Comparison of ENCODE assay signal across 20 cellular contexts in the genomic region with DNA sequence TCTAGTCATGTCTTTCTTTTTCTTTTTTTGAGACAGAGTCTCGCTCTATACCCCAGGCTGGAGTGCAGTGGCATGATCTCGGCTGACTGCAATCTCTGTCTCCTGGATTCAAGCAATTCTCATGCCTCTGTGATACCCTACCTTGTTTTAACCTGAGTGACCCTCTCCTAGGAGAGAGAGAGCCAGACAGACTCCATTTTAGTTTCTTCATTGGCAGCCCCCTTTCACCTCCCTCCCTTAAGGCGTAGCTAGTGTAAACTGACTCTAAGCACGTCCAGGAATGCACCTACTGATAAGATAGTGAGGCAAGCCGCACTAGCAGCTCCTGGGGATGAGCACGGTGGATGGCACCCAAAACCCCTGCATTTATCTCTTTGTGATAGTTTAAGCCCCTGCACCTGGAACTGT. TPM values are rescaled to one million over a fixed set of nuclear protein-coding genes. Genes with fewer than 3 reads are reported as not detected.
DNase-seq lines count a peak whose midpoint lies in the region; ATAC-seq and TF ChIP-seq lines count a peak whose summit lies in the region.
"Had no signal": no experiment of that assay in that cellular context is flagged by ENCODE, and none has a peak within 500 bp of the region (broad histone marks: within the 10 kb centered on the region; RNA-seq: fewer than 3 reads in every experiment).

No MANE protein-coding gene starts in this region.

- H4K8ac ChIP-seq in IMR-90 (ENCODE audit: low read depth in 2 of 2, low read length in 2 of 2) = no peak overlapping the region

- H4K20me1 ChIP-seq in IMR-90 (ENCODE audit: insufficient read depth, low read length) = no peaks in the 10 kb centered on the region
- no peaks in the 10 kb centered on the region for H4K20me1 ChIP-seq in smooth muscle cell (ENCODE audit: low read depth)
- H4K20me1 ChIP-seq: BLaER1 had no signal

- no peak overlapping the region for H2BK120ac ChIP-seq in IMR-90 (ENCODE audit: low read depth, low read length)

- H3K79me1 ChIP-seq in IMR-90 (ENCODE audit: low read depth in 1 of 2, low read length in 2 of 2) = peaks cover 0 to 6% of the 10 kb centered on the region in 2 experiments; a peak in 2 of 4 replicates

- TF ChIP-seq CTCF in IMR-90 (conservative IDR thresholded peaks at IDR 0.05; ENCODE audit: low read depth, low read length) = no peak
- TF ChIP-seq CTCF in fibroblast of villous mesenchyme (IDR thresholded peaks at IDR 0.05; ENCODE audit: insufficient read depth, low read depth, low read length) = no peak
- TF ChIP-seq CTCF in smooth muscle cell (IDR thresholded peaks at IDR 0.05; ENCODE audit: borderline replicate concordance, insufficient read depth, poor library complexity, severe bottlenecking) = no peak

- H3K4me3 ChIP-seq in IMR-90 (ENCODE audit: insufficient read depth, low read depth, low read length) (no peak overlapping the region), fibroblast of villous mesenchyme (ENCODE audit: low read depth, low read length) (no peak overlapping the region), smooth muscle cell (no peak overlapping the region)
- H3K4me3 ChIP-seq: A549, BLaER1, HAP-1 had no signal

- TF ChIP-seq RAD21 in IMR-90 (IDR thresholded peaks at IDR 0.05; ENCODE audit: low read length) = no peak

- H3K27me3 Mint-ChIP-seq in activated naive CD8-positive, alpha-beta T cell treated with anti-CD3 and anti-CD28 coated beads for 36 hours = no peaks in the 10 kb centered on the region

- in situ Hi-C loops in IMR-90 (cut with MboI; ENCODE audit: low sequenced_read_pairs) = no loop called here

- no peaks in the 10 kb centered on the region for H3K36me3 ChIP-seq in IMR-90 (ENCODE audit: control insufficient read depth, insufficient read depth, low read length)
- no peaks in the 10 kb centered on the region for H3K36me3 ChIP-seq in smooth muscle cell (ENCODE audit: low read depth)
- H3K36me3 ChIP-seq: BLaER1, HAP-1 had no signal

- no peaks in the 10 kb centered on the region for H3K79me2 ChIP-seq in smooth muscle cell (ENCODE audit: low read depth)

- no peak overlapping the region for H3K27ac ChIP-seq in IMR-90 (ENCODE audit: insufficient read depth, low read length)
- peak overlapping the region; percentile 15 for H3K27ac ChIP-seq in smooth muscle cell (ENCODE audit: low read depth)
- H3K27ac ChIP-seq: A549, BLaER1 had no signal

- H3K9me3 Mint-ChIP-seq in activated naive CD8-positive, alpha-beta T cell treated with anti-CD3 and anti-CD28 coated beads for 36 hours = no peaks in the 10 kb centered on the region
- H3K9me3 Mint-ChIP-seq: CD8-positive, alpha-beta T cell had no signal

- peaks cover 4% of the 10 kb centered on the region for H3K4me1 Mint-ChIP-seq in activated naive CD8-positive, alpha-beta T cell treated with anti-CD3 and anti-CD28 coated beads for 36 hours

- H2BK5ac ChIP-seq in IMR-90 (ENCODE audit: low read depth, low read length, poor library complexity, severe bottlenecking) = no peak overlapping the region

- no peak overlapping the region for H3K4me3 Mint-ChIP-seq in activated naive CD8-positive, alpha-beta T cell treated with anti-CD3 and anti-CD28 coated beads for 36 hours
- H3K4me3 Mint-ChIP-seq: CD8-positive, alpha-beta T cell had no signal

- CTCF ChIA-PET in IMR-90 (lab: Yijun Ruan, JAX) = no interaction called here

- no peak overlapping the region for H3K56ac ChIP-seq in IMR-90 (ENCODE audit: extremely low read depth, insufficient read depth, low read length)

- peak; percentile 56 for DNase-seq in ELF-1 (ENCODE audit: low read depth, low spot score)
- no peak for DNase-seq in IMR-90
- peak; percentile 81 for DNase-seq in fibroblast of villous mesenchyme (ENCODE audit: low read depth)
- DNase-seq in smooth muscle cell (lab: John Stamatoyannopoulos, UW; ENCODE audit: unreplicated experiment) = no peak
- no peak for DNase-seq in Ammon's horn (ENCODE audit: low spot score)
- DNase-seq in foreskin melanocyte = no peak
- no peak for DNase-seq in activated naive CD8-positive, alpha-beta T cell treated with anti-CD3 and anti-CD28 coated beads for 36 hours
- DNase-seq: CD8-positive, alpha-beta T cell; DMS53; EL; MV-4-11; NCI-H1417 treated with DMSO at 0.1 percent for 48 hours; NCI-H187 treated with DMSO at 0.1 percent for 48 hours; NCI-H2227 treated with DMSO at 0.1 percent for 48 hours; NCI-H524; PC-3; RPMI8226 had no signal

- H3K36me3 Mint-ChIP-seq in activated naive CD8-positive, alpha-beta T cell treated with anti-CD3 and anti-CD28 coated beads for 36 hours = no peaks in the 10 kb centered on the region
- H3K36me3 Mint-ChIP-seq: CD8-positive, alpha-beta T cell had no signal

- no TSS peak for BruUV-seq in IMR-90 (replicated peaks; lab: Mats Ljungman, UMichigan)

- H2AFZ ChIP-seq in IMR-90 (replicated peaks; ENCODE audit: low read length, poor library complexity) (peak overlapping the region; percentile 58), smooth muscle cell (ENCODE audit: low read depth) (no peak overlapping the region)

- H3K14ac ChIP-seq in IMR-90 (replicated peaks; ENCODE audit: low read depth, low read length) = no peak overlapping the region; the same call in 1 of the 2 replicates

- peaks cover 6% of the 10 kb centered on the region for H3K9me1 ChIP-seq in IMR-90 (ENCODE audit: insufficient read depth, low read length)

- 27% methylated on average over 3 of the region's 6 CpGs; no CpG with 5 or more reads in 1 of the 2 experiments for WGBS in IMR-90 (ENCODE audit: extremely low coverage in 2 of 2, insufficient read length in 1 of 2), 2 experiments
- WGBS in smooth muscle cell (ENCODE audit: low lambda C conversion rate) = 28% methylated on average over 6 of the region's 6 CpGs

- H3K9ac ChIP-seq in IMR-90 (ENCODE audit: low read depth, low read length) = no peak overlapping the region
- H3K9ac ChIP-seq in smooth muscle cell (ENCODE audit: low read depth) = no peak overlapping the region
- H3K9ac ChIP-seq: BLaER1 had no signal

- POLR2A ChIA-PET in IMR-90 (lab: Charles Lee; ENCODE audit: unreplicated experiment) = no interaction called here

- no peak for ATAC-seq in IMR-90 (ENCODE audit: low read depth)
- ATAC-seq: A549; CD8-positive, alpha-beta T cell; PC-3 had no signal

- no peak for TF ChIP-seq POLR2A in IMR-90 (IDR thresholded peaks at IDR 0.05; ENCODE audit: low read depth, low read length)

- H3K23ac ChIP-seq in IMR-90 (ENCODE audit: low read depth, low read length) = no peak overlapping the region

- H3K4me2 ChIP-seq in IMR-90 (ENCODE audit: low read depth, low read length) = no peak overlapping the region
- H3K4me2 ChIP-seq in smooth muscle cell = no peak overlapping the region
- H3K4me2 ChIP-seq: A549, BLaER1 had no signal

- no peak overlapping the region for H2BK15ac ChIP-seq in IMR-90 (ENCODE audit: low read depth, low read length)

- no peaks in the 10 kb centered on the region for H3K9me3 ChIP-seq in IMR-90 (ENCODE audit: control insufficient read depth, insufficient read depth, low read length)
- H3K9me3 ChIP-seq in smooth muscle cell (replicated peaks; ENCODE audit: low read depth) = no peaks in the 10 kb centered on the region
- H3K9me3 ChIP-seq: A549, BLaER1, HAP-1 had no signal

- H4K91ac ChIP-seq in IMR-90 (ENCODE audit: insufficient read depth, low read depth, low read length) = no peak overlapping the region; the same call in 1 of the 2 replicates

- no peak overlapping the region for H3K4ac ChIP-seq in IMR-90 (ENCODE audit: low read depth, low read length)

- H4K5ac ChIP-seq in IMR-90 (ENCODE audit: low read depth, low read length) = no peak overlapping the region

- H3K27me3 ChIP-seq in IMR-90 (ENCODE audit: control insufficient read depth, insufficient read depth, low read length) (no peaks in the 10 kb centered on the region), smooth muscle cell (ENCODE audit: low read depth) (no peaks in the 10 kb centered on the region)
- H3K27me3 ChIP-seq: BLaER1 had no signal

- H3K27ac Mint-ChIP-seq in activated naive CD8-positive, alpha-beta T cell treated with anti-CD3 and anti-CD28 coated beads for 36 hours = no peak overlapping the region
- H3K27ac Mint-ChIP-seq: CD8-positive, alpha-beta T cell had no signal

- H3K4me1 ChIP-seq in IMR-90 (ENCODE audit: control insufficient read depth, insufficient read depth, low read length) (peaks cover 3% of the 10 kb centered on the region), smooth muscle cell (ENCODE audit: low read depth) (peaks cover 7% of the 10 kb centered on the region)

- intact Hi-C loops in IMR-90 (cut with micrococcal nuclease) = no loop called here

- H2BK20ac ChIP-seq in IMR-90 (ENCODE audit: low read depth, low read length) = no peak overlapping the region

- H3F3A ChIP-seq in smooth muscle cell (ENCODE audit: low read depth) = no peaks in the 10 kb centered on the region

- dilution Hi-C loops in IMR-90 (cut with HindIII; ENCODE audit: low sequenced_read_pairs, unreplicated experiment) = no loop called here

- no peak overlapping the region for H2AK9ac ChIP-seq in IMR-90 (replicated peaks; ENCODE audit: low read depth, low read length, poor library complexity)

- H2AK5ac ChIP-seq in IMR-90 (ENCODE audit: low read depth, low read length) = no peak overlapping the region

- H3K18ac ChIP-seq in IMR-90 (ENCODE audit: low read depth, low read length) = no peak overlapping the region

TF ChIP-seq in IMR-90, 13 proteins besides CTCF, POLR2A, EP300 and RAD21 (continues in another document):
- TF ChIP-seq MXI1 (IDR thresholded peaks at IDR 0.05; ENCODE audit: borderline replicate concordance, low read depth, low read length) = no peak
- TF ChIP-seq MAFK (IDR thresholded peaks at IDR 0.05; ENCODE audit: low read depth, low read length) = no peak
- no peak for TF ChIP-seq RFX5 (IDR thresholded peaks at IDR 0.05; ENCODE audit: low read depth, low read length)
- TF ChIP-seq NFE2L2 (IDR thresholded peaks at IDR 0.05; ENCODE audit: low read depth, low read length) = no peak
- no peak for TF ChIP-seq CHD1 (IDR thresholded peaks at IDR 0.05; ENCODE audit: low read depth, low read length)
- no peak for TF ChIP-seq SMC3 (IDR thresholded peaks at IDR 0.05; ENCODE audit: low read depth, low read length)

RNA-seq across cellular contexts. Expression of a gene that starts 5.2 kb away (rescaled TPM):
- 35.0 and 48.3 TPM in 2 replicates for total RNA-seq in IMR-90 (2012; rRNA removed)
- polyA plus RNA-seq in IMR-90 (2012; rRNA removed) = 51.5 and 61.0 TPM in 2 replicates
- polyA plus RNA-seq in IMR-90 (2012; cell fraction: cytosol; rRNA removed) = 12.0 and 47.8 TPM in 2 replicates
- 46.2 and 70.3 TPM in 2 replicates for polyA plus RNA-seq in IMR-90 (2012; cell fraction: nucleus; rRNA removed; ENCODE audit: low replicate concordance)
- 12.2 and 16.8 TPM in 2 replicates for total RNA-seq in fibroblast of villous mesenchyme
- total RNA-seq in smooth muscle cell = 12.4 and 28.5 TPM in 2 replicates
- polyA plus RNA-seq in smooth muscle cell = 20.4 and 20.8 TPM in 2 replicates
- 10 to 100 TPM; 17.8 to 18.5 TPM for total RNA-seq in activated naive CD8-positive, alpha-beta T cell treated with anti-CD3 and anti-CD28 coated beads for 36 hours

RNA-seq across cellular contexts. Expression of a gene that starts 43.8 kb away (rescaled TPM):
- under 0.01 TPM in 1 of 2 replicates, not detected in the other for total RNA-seq in IMR-90 (2012; rRNA removed)
- polyA plus RNA-seq in IMR-90 (2012; rRNA removed) = not detected in 2 replicates
- not detected in 2 replicates for polyA plus RNA-seq in IMR-90 (2012; cell fraction: cytosol; rRNA removed)
- polyA plus RNA-seq in IMR-90 (2012; cell fraction: nucleus; rRNA removed; ENCODE audit: low replicate concordance) = 0.06 TPM in 1 of 2 replicates, not detected in the other
- under 0.01 TPM in 1 of 2 replicates, not detected in the other for total RNA-seq in fibroblast of villous mesenchyme
- total RNA-seq in smooth muscle cell = 7.5 and 7.6 TPM in 2 replicates
- 6.8 and 9.8 TPM in 2 replicates for polyA plus RNA-seq in smooth muscle cell
- total RNA-seq in activated naive CD8-positive, alpha-beta T cell treated with anti-CD3 and anti-CD28 coated beads for 36 hours = under 1 TPM; 0.23 to 0.32 TPM
- total RNA-seq: PC-3 had no signal
- polyA plus RNA-seq: A549 had no signal

Comparison
In these comparisons a context has a peak if more than half of its experiments do, and no peak if none do; other contexts are left out.
1. DNase-seq: peak in ELF-1 (single experiment) and fibroblast of villous mesenchyme (single experiment); none in IMR-90 (single experiment), smooth muscle cell (single experiment), Ammon's horn (single experiment), foreskin melanocyte (single experiment) and activated naive CD8-positive, alpha-beta T cell treated with anti-CD3 and anti-CD28 coated beads for 36 hours (single experiment).